ENCODE assay signal across 13 cellular contexts in the genomic region with DNA sequence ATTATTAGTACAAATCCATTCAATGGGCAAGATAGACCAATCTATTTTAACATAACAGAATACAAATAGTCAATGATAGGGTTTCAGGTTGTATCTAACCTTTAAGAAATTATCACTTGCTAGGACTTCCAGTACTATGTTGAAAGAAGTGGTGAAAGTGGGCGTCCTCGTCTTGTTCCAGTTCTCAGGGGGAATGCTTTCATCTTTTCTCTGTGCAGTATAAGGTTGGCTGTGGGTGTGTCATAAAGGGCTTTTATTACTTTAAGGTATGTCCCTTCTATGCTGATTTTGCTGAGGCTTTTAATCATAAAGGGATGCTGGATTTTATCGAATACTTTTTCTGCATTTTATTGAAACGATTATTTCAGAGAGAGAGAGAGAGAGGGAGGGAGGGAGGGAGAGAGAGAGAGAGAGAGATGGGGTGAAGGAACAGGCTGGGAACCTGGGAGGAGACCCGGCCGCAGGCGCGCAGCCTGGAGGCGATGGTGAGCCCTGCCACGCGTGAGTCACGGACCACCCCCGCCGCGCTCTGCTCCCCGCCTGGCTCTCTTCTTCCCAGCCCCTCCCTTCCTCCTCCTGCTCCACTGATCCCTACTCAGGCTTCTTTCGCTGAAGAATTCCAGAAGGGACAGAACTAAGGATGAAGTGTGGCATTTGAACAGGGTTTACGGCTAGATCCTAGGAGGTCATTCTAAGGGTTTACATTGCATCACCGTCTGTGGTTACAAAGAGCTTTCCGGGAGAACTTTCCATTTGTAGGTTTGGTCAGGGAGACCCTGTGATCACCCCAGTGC. TPM values are rescaled to one million over a fixed set of nuclear protein-coding genes. Genes with fewer than 3 reads are reported as not detected.
DNase-seq lines count a peak whose midpoint lies in the region; ATAC-seq, FAIRE-seq and TF ChIP-seq lines count a peak whose summit lies in the region.
"Had no signal": no experiment of that assay in that cellular context is flagged by ENCODE, and none has a peak within 500 bp of the region (broad histone marks: within the 10 kb centered on the region; RNA-seq: fewer than 3 reads in every experiment).

No MANE protein-coding gene starts in this region.

- no peak overlapping the region for H2AFZ ChIP-seq in astrocyte (ENCODE audit: low read depth, low read length)
- H2AFZ ChIP-seq: parathyroid adenoma had no signal

- H3K27ac Mint-ChIP-seq in CD4-positive, alpha-beta T cell, result no peak overlapping the region
- no peak overlapping the region for H3K27ac Mint-ChIP-seq in astrocyte (ENCODE audit: unreplicated experiment)
- H3K27ac Mint-ChIP-seq: CD8-positive, alpha-beta T cell; stimulated activated memory B cell treated with anti-CD40 and anti-IgM and Interleukin-4, amounts not matched to agents 10 μg/mL and 1 μg/mL and 100 μg/mL, for 72 hours had no signal

- no peak overlapping the region for H3K27ac ChIP-seq in CD4-positive, alpha-beta T cell (ENCODE audit: low read depth, low read length)
- H3K27ac ChIP-seq in astrocyte (ENCODE audit: low read depth, low read length), result no peak overlapping the region
- H3K27ac ChIP-seq: lower lobe of right lung, parathyroid adenoma had no signal

- DNase-seq in CD4-positive, alpha-beta T cell, result no peak
- DNase-seq in HT1080 (ENCODE audit: low read depth) (peak; percentile 50), astrocyte (ENCODE audit: low read depth) (peak; percentile 8), iris pigment epithelial cell (ENCODE audit: low read depth) (peak; percentile 20), putamen (ENCODE audit: low spot score) (no peak), NCI-H526 (lab: John Stamatoyannopoulos, UW) (no peak), HPDE6-E6E7 (ENCODE audit: extremely low spot score) (no peak)
- DNase-seq: CD8-positive, alpha-beta T cell; lower lobe of right lung; Right ventricle myocardium superior had no signal

- no peak overlapping the region for H3K4me3 Mint-ChIP-seq in CD4-positive, alpha-beta T cell
- no peak overlapping the region for H3K4me3 Mint-ChIP-seq in astrocyte (ENCODE audit: unreplicated experiment)
- H3K4me3 Mint-ChIP-seq: CD8-positive, alpha-beta T cell; stimulated activated memory B cell treated with anti-CD40 and anti-IgM and Interleukin-4, amounts not matched to agents 10 μg/mL and 1 μg/mL and 100 μg/mL, for 72 hours had no signal

- H3K4me3 ChIP-seq in astrocyte (ENCODE audit: insufficient read depth, low read depth, low read length), result no peak overlapping the region
- H3K4me3 ChIP-seq: lower lobe of right lung had no signal

- H3K4me2 ChIP-seq in astrocyte (ENCODE audit: low read length), result peak overlapping the region; percentile 46

- no peak for TF ChIP-seq CTCF in CD4-positive, alpha-beta T cell (IDR thresholded peaks at IDR 0.05)
- TF ChIP-seq CTCF in astrocyte (IDR thresholded peaks at IDR 0.05; ENCODE audit: insufficient read depth, low read depth, low read length), result no peak

- intact Hi-C loops in CD4-positive, alpha-beta T cell (cut with DNase I, micrococcal nuclease), result no loop called here

- FAIRE-seq in astrocyte (lab: Jason Lieb, UNC), result no peak

- H3K27me3 ChIP-seq in CD4-positive, alpha-beta T cell (ENCODE audit: control insufficient read depth, insufficient read depth, low read length), result peaks cover 94% of the 10 kb centered on the region
- peaks cover 82% of the 10 kb centered on the region for H3K27me3 ChIP-seq in astrocyte (ENCODE audit: insufficient read depth, low read length)

- no peaks in the 10 kb centered on the region for H3K9me3 ChIP-seq in CD4-positive, alpha-beta T cell (ENCODE audit: control insufficient read depth, low read length)
- H3K9me3 ChIP-seq in astrocyte (ENCODE audit: insufficient read depth, low read depth, low read length), result no peaks in the 10 kb centered on the region
- H3K9me3 ChIP-seq: lower lobe of right lung had no signal

- no peaks in the 10 kb centered on the region for H3K36me3 ChIP-seq in astrocyte (ENCODE audit: insufficient read depth, low read length)
- H3K36me3 ChIP-seq: lower lobe of right lung had no signal

- H3K4me1 Mint-ChIP-seq in CD4-positive, alpha-beta T cell (ENCODE audit: low read depth), result peaks cover 8% of the 10 kb centered on the region
- peaks cover 2% of the 10 kb centered on the region for H3K4me1 Mint-ChIP-seq in astrocyte (ENCODE audit: low read depth, unreplicated experiment)
- H3K4me1 Mint-ChIP-seq: stimulated activated memory B cell treated with anti-CD40 and anti-IgM and Interleukin-4, amounts not matched to agents 10 μg/mL and 1 μg/mL and 100 μg/mL, for 72 hours had no signal

- POLR2A ChIA-PET in CD4-positive, alpha-beta T cell (lab: Charles Lee), result interaction anchor here (0.6 kb wide), 1 partner anchor 356 kb away, joined by 3 read pairs; no protein-coding TSS in a partner anchor

- no peaks in the 10 kb centered on the region for H3K36me3 Mint-ChIP-seq in CD4-positive, alpha-beta T cell (ENCODE audit: low read depth)
- no peaks in the 10 kb centered on the region for H3K36me3 Mint-ChIP-seq in astrocyte (ENCODE audit: low read depth, unreplicated experiment)
- H3K36me3 Mint-ChIP-seq: CD8-positive, alpha-beta T cell; stimulated activated memory B cell treated with anti-CD40 and anti-IgM and Interleukin-4, amounts not matched to agents 10 μg/mL and 1 μg/mL and 100 μg/mL, for 72 hours had no signal

- peak; percentile 51 for ATAC-seq in CD4-positive, alpha-beta T cell (ENCODE audit: poor library complexity)
- ATAC-seq in GM21529 (IDR thresholded peaks at IDR 0.05; ENCODE audit: unreplicated experiment), result no peak
- ATAC-seq: CD8-positive, alpha-beta T cell; stimulated activated memory B cell treated with anti-CD40 and anti-IgM and Interleukin-4, amounts not matched to agents 10 μg/mL and 1 μg/mL and 100 μg/mL, for 72 hours had no signal

- CTCF ChIA-PET in CD4-positive, alpha-beta T cell (lab: Charles Lee), result interaction anchor here (1.0 kb wide), 1 partner anchor 10 kb away, joined by 3 read pairs; no protein-coding TSS in a partner anchor

- H4K20me1 ChIP-seq in astrocyte (ENCODE audit: insufficient read depth, low read length), result no peaks in the 10 kb centered on the region

- H3K4me1 ChIP-seq in astrocyte (ENCODE audit: insufficient read depth, low read length), result peaks cover 3% of the 10 kb centered on the region
- H3K4me1 ChIP-seq: lower lobe of right lung, parathyroid adenoma had no signal

- no peaks in the 10 kb centered on the region for H3K79me2 ChIP-seq in astrocyte (ENCODE audit: insufficient read depth, low read length)
- H3K79me2 ChIP-seq: parathyroid adenoma had no signal

- H3K9me3 Mint-ChIP-seq in CD4-positive, alpha-beta T cell, result no peaks in the 10 kb centered on the region
- no peaks in the 10 kb centered on the region for H3K9me3 Mint-ChIP-seq in astrocyte (ENCODE audit: unreplicated experiment)
- H3K9me3 Mint-ChIP-seq: CD8-positive, alpha-beta T cell; stimulated activated memory B cell treated with anti-CD40 and anti-IgM and Interleukin-4, amounts not matched to agents 10 μg/mL and 1 μg/mL and 100 μg/mL, for 72 hours had no signal

- peaks cover 93% of the 10 kb centered on the region for H3K27me3 Mint-ChIP-seq in CD4-positive, alpha-beta T cell
- peaks cover 73% of the 10 kb centered on the region for H3K27me3 Mint-ChIP-seq in astrocyte (ENCODE audit: low read depth, unreplicated experiment)

- H3K9ac ChIP-seq in astrocyte (ENCODE audit: low read length), result no peak overlapping the region
- H3K9ac ChIP-seq: parathyroid adenoma had no signal

RNA-seq across cellular contexts. Expression of a gene that starts 45.5 kb away (rescaled TPM):
- 1,000 to 10,000 TPM; 1,136 to 1,173 TPM for total RNA-seq in CD4-positive, alpha-beta T cell
- total RNA-seq in HT1080 (2014; rRNA removed; shearing (Covaris generic)), result 51.5 and 51.9 TPM in 2 replicates
- 47.0 and 48.4 TPM in 2 replicates for polyA plus RNA-seq in HT1080 (2015; cell fraction: cytosol; rRNA removed)
- polyA plus RNA-seq in HT1080 (2015; cell fraction: nucleus; rRNA removed), result 68.8 and 79.0 TPM in 2 replicates
- 94.9 and 105 TPM in 2 replicates for total RNA-seq in astrocyte

Comparison
In these comparisons a context has a peak if more than half of its experiments do, and no peak if none do; other contexts are left out.
1. DNase-seq: peak in HT1080 (single experiment), astrocyte (single experiment) and iris pigment epithelial cell (single experiment); none in CD4-positive, alpha-beta T cell (0 of 10), putamen (single experiment), NCI-H526 (0 of 2) and HPDE6-E6E7 (single experiment).
2. RNA of a gene that starts 45.5 kb away (total RNA-seq): 1,136 to 1,173 TPM in CD4-positive, alpha-beta T cell; 94.9 to 105 TPM in astrocyte and 51.5 to 51.9 TPM in HT1080; every median in the first group is over 10 times any median in the second.